In genomic region chr15:55268054-55268695, GRCh38 we compare ENCODE assay signal across 2 cellular contexts.
TF ChIP-seq lines count a peak whose summit lies in the region.

No MANE protein-coding gene starts in this region.

TF ChIP-seq in SK-N-SH, 30 proteins besides CTCF, POLR2A, EP300 and RAD21 (continued from another document):
- TF ChIP-seq USF1 (IDR thresholded peaks at IDR 0.05; ENCODE audit: borderline replicate concordance, low read depth) (no peak), MEF2A (IDR thresholded peaks at IDR 0.05; ENCODE audit: borderline replicate concordance, low read depth) (no peak), YY1 (IDR thresholded peaks at IDR 0.05; ENCODE audit: low read depth) (no peak), TAF1 (IDR thresholded peaks at IDR 0.05; ENCODE audit: borderline replicate concordance, low read depth, low read length) (no peak), FOSL2 (IDR thresholded peaks at IDR 0.05; ENCODE audit: borderline replicate concordance, low read depth) (no peak), FOXJ3 (CRISPR knock-in tag; IDR thresholded peaks at IDR 0.05) (no peak), REST (IDR thresholded peaks at IDR 0.05; ENCODE audit: low read depth, low read length) (no peak), NRF1 (IDR thresholded peaks at IDR 0.05; ENCODE audit: low read depth, low read length) (no peak)
TF ChIP-seq in SK-N-SH: peak in this region for 0.

TF ChIP-seq in SK-N-SH treated with all-trans-retinoic acid at 6 μM for 48 hours, 23 proteins besides CTCF, POLR2A, EP300 and RAD21 (continued from another document):
- TF ChIP-seq POU6F1 (CRISPR knock-in tag; IDR thresholded peaks at IDR 0.05; ENCODE audit: borderline replicate concordance, low read depth) (no peak), ISL1 (CRISPR knock-in tag; IDR thresholded peaks at IDR 0.05) (no peak), CSDC2 (CRISPR knock-in tag; IDR thresholded peaks at IDR 0.05) (no peak), TCF4 (CRISPR knock-in tag; IDR thresholded peaks at IDR 0.05; ENCODE audit: borderline replicate concordance) (no peak), GLIS3 (CRISPR knock-in tag; IDR thresholded peaks at IDR 0.05) (no peak)
TF ChIP-seq in SK-N-SH treated with all-trans-retinoic acid at 6 μM for 48 hours: peak in this region for 0.
